In the genomic region with DNA sequence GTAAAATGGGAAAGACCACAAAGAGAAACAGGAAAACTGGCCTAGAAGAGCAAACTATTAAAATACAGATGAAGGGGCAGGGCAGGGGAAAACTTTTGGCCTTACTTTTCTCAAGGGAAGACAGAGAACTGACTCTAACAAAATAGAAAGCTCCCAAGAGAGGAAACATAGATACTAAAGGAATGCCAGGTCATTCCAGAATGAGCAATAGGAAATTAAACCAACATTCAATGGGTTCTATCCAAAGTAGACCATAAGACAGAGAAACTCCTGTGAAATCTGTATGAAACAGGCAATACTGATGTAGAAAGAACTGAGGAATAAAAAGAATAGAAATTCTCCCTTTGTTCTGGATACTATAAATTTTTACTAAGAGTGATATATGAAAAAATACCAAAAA, we compare ENCODE assay signal across 21 cellular contexts.
A peak's percentile ranks its signal among the peaks of the same experiment; 100 is the strongest.
DNase-seq lines count a peak whose midpoint lies in the region; ATAC-seq, FAIRE-seq and TF ChIP-seq lines count a peak whose summit lies in the region.
"Had no signal": no experiment of that assay in that cellular context is flagged by ENCODE, and none has a peak within 500 bp of the region (broad histone marks: within the 10 kb centered on the region; RNA-seq: fewer than 3 reads in every experiment).

No MANE protein-coding gene starts in this region.

- no peaks in the 10 kb centered on the region for H3K9me3 Mint-ChIP-seq in GM23338
- H3K9me3 Mint-ChIP-seq in stimulated activated naive CD8-positive, alpha-beta T cell treated with anti-CD3 and anti-CD28 coated beads, Interleukin-15, amount 100 ng/mL, for 72 hours = no peaks in the 10 kb centered on the region
- H3K9me3 Mint-ChIP-seq: CD4-positive, alpha-beta T cell; IgD-negative memory B cell had no signal

- no peaks in the 10 kb centered on the region for H3K36me3 Mint-ChIP-seq in GM23338 (ENCODE audit: low read depth)
- H3K36me3 Mint-ChIP-seq: IgD-negative memory B cell had no signal

- no peaks in the 10 kb centered on the region for H3K4me1 ChIP-seq in GM23338 (ENCODE audit: insufficient read depth)
- H3K4me1 ChIP-seq: A549 had no signal

- H3K27ac ChIP-seq in GM23338 (ENCODE audit: low read depth) = no peak overlapping the region
- H3K27ac ChIP-seq: A549 had no signal

- H3K4me2 ChIP-seq in GM23338 = no peak overlapping the region
- H3K4me2 ChIP-seq: A549 had no signal

- peak; percentile 6 for DNase-seq in AG08395 (ENCODE audit: low spot score)
- DNase-seq in GM23338 (ENCODE audit: low spot score) = no peak
- DNase-seq in bronchial epithelial cell (ENCODE audit: low read depth) = peak; percentile 31
- DNase-seq in fibroblast of mammary gland (ENCODE audit: low read depth) = peak; percentile 53
- DNase-seq in activated gamma-delta T cell (lab: John Stamatoyannopoulos, UW) = no peak
- no peak for DNase-seq in stimulated activated naive CD8-positive, alpha-beta T cell treated with anti-CD3 and anti-CD28 coated beads, Interleukin-15, amount 100 ng/mL, for 72 hours
- no peak for DNase-seq in HPDE6-E6E7 (ENCODE audit: extremely low spot score)
- DNase-seq in NCI-H187 (lab: John Stamatoyannopoulos, UW) = no peak
- DNase-seq: Calu3; CD4-positive, alpha-beta T cell; DMS79; MV-4-11; NCI-H1417 treated with DMSO at 0.1 percent for 48 hours; NCI-H2081; NCI-H524; SIG-M5 had no signal

- TF ChIP-seq CTCF in GM23338 (conservative IDR thresholded peaks at IDR 0.05; ENCODE audit: low read depth in 2 of 2) (no peak), bronchial epithelial cell (IDR thresholded peaks at IDR 0.05; ENCODE audit: insufficient read depth, low read length, severe bottlenecking) (no peak), fibroblast of mammary gland (conservative IDR thresholded peaks at IDR 0.05; ENCODE audit: control insufficient read depth, insufficient read depth, low read depth, low read length) (no peak)

- no peaks in the 10 kb centered on the region for H4K20me1 ChIP-seq in GM23338 (replicated peaks; ENCODE audit: insufficient read depth)

- no peak for ATAC-seq in GM23338
- no peak for ATAC-seq in stimulated activated naive CD8-positive, alpha-beta T cell treated with anti-CD3 and anti-CD28 coated beads, Interleukin-15, amount 100 ng/mL, for 72 hours
- ATAC-seq: A549 had no signal

- H3F3A ChIP-seq in GM23338 (replicated peaks; ENCODE audit: low read depth) = no peaks in the 10 kb centered on the region

- H3K36me3 ChIP-seq in GM23338 (ENCODE audit: insufficient read depth) = no peaks in the 10 kb centered on the region
- no peaks in the 10 kb centered on the region for H3K36me3 ChIP-seq in bronchial epithelial cell (ENCODE audit: control insufficient read depth, insufficient read depth, low read length)

- H3K27ac Mint-ChIP-seq in GM23338 = peak overlapping the region; percentile 24; the same call in 1 of the 2 replicates
- H3K27ac Mint-ChIP-seq in stimulated activated naive CD8-positive, alpha-beta T cell treated with anti-CD3 and anti-CD28 coated beads, Interleukin-15, amount 100 ng/mL, for 72 hours = no peak overlapping the region
- H3K27ac Mint-ChIP-seq: B cell; CD4-positive, alpha-beta T cell; IgD-negative memory B cell had no signal

- FAIRE-seq in bronchial epithelial cell (lab: Jason Lieb, UNC) = no peak
- FAIRE-seq: A549, GM12892, GM19239 had no signal

- no peaks in the 10 kb centered on the region for H3K27me3 Mint-ChIP-seq in GM23338 (ENCODE audit: insufficient read depth, low read depth, poor library complexity)
- H3K27me3 Mint-ChIP-seq in stimulated activated naive CD8-positive, alpha-beta T cell treated with anti-CD3 and anti-CD28 coated beads, Interleukin-15, amount 100 ng/mL, for 72 hours = no peaks in the 10 kb centered on the region

- no peaks in the 10 kb centered on the region for H3K79me2 ChIP-seq in GM23338 (replicated peaks; ENCODE audit: insufficient read depth)

- no peak overlapping the region for H3K4me3 Mint-ChIP-seq in GM23338
- no peak overlapping the region for H3K4me3 Mint-ChIP-seq in stimulated activated naive CD8-positive, alpha-beta T cell treated with anti-CD3 and anti-CD28 coated beads, Interleukin-15, amount 100 ng/mL, for 72 hours
- H3K4me3 Mint-ChIP-seq: B cell; CD4-positive, alpha-beta T cell had no signal

- peaks cover 7% of the 10 kb centered on the region for H3K4me1 Mint-ChIP-seq in GM23338
- H3K4me1 Mint-ChIP-seq in stimulated activated naive CD8-positive, alpha-beta T cell treated with anti-CD3 and anti-CD28 coated beads, Interleukin-15, amount 100 ng/mL, for 72 hours = no peaks in the 10 kb centered on the region
- H3K4me1 Mint-ChIP-seq: B cell, IgD-negative memory B cell had no signal

- no peaks in the 10 kb centered on the region for H3K9me2 ChIP-seq in GM23338 (ENCODE audit: insufficient read depth)

- H3K27me3 ChIP-seq in GM23338 (ENCODE audit: insufficient read depth) = no peaks in the 10 kb centered on the region
- no peaks in the 10 kb centered on the region for H3K27me3 ChIP-seq in bronchial epithelial cell (ENCODE audit: control insufficient read depth, insufficient read depth, low read length)

- H2AFZ ChIP-seq in GM23338 = no peak overlapping the region

- no peak overlapping the region for H3K4me3 ChIP-seq in GM23338
- H3K4me3 ChIP-seq in bronchial epithelial cell (ENCODE audit: low read depth, low read length) = no peak overlapping the region
- no peak overlapping the region for H3K4me3 ChIP-seq in fibroblast of mammary gland (ENCODE audit: control insufficient read depth, low read depth, low read length)
- H3K4me3 ChIP-seq: A549 had no signal

TF ChIP-seq in GM23338, 12 proteins besides CTCF, POLR2A, EP300 and RAD21:
- TF ChIP-seq ZNF331 (CRISPR knock-in tag; IDR thresholded peaks at IDR 0.05; ENCODE audit: low read depth) = no peak
- no peak for TF ChIP-seq ZNF114 (CRISPR knock-in tag; IDR thresholded peaks at IDR 0.05)
- no peak for TF ChIP-seq STAT1 (IDR thresholded peaks at IDR 0.05; ENCODE audit: unreplicated experiment)
- no peak for TF ChIP-seq CREB1 (CRISPR knock-in tag; IDR thresholded peaks at IDR 0.05; ENCODE audit: low read depth)
- TF ChIP-seq, protein P1, sequence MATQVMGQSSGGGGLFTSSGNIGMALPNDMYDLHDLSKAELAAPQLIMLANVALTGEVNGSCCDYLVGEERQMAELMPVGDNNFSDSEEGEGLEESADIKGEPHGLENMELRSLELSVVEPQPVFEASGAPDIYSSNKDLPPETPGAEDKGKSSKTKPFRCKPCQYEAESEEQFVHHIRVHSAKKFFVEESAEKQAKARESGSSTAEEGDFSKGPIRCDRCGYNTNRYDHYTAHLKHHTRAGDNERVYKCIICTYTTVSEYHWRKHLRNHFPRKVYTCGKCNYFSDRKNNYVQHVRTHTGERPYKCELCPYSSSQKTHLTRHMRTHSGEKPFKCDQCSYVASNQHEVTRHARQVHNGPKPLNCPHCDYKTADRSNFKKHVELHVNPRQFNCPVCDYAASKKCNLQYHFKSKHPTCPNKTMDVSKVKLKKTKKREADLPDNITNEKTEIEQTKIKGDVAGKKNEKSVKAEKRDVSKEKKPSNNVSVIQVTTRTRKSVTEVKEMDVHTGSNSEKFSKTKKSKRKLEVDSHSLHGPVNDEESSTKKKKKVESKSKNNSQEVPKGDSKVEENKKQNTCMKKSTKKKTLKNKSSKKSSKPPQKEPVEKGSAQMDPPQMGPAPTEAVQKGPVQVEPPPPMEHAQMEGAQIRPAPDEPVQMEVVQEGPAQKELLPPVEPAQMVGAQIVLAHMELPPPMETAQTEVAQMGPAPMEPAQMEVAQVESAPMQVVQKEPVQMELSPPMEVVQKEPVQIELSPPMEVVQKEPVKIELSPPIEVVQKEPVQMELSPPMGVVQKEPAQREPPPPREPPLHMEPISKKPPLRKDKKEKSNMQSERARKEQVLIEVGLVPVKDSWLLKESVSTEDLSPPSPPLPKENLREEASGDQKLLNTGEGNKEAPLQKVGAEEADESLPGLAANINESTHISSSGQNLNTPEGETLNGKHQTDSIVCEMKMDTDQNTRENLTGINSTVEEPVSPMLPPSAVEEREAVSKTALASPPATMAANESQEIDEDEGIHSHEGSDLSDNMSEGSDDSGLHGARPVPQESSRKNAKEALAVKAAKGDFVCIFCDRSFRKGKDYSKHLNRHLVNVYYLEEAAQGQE (IDR thresholded peaks at IDR 0.05; ENCODE audit: unreplicated experiment) = no peak
- TF ChIP-seq EZH2 (IDR thresholded peaks at IDR 0.05; ENCODE audit: low read depth, unreplicated experiment) = no peak

Comparison
In these comparisons a context has a peak if more than half of its experiments do, and no peak if none do; other contexts are left out.
1. DNase-seq: peak in AG08395 (single experiment), bronchial epithelial cell (single experiment) and fibroblast of mammary gland (single experiment); none in GM23338 (single experiment), activated gamma-delta T cell (single experiment), stimulated activated naive CD8-positive, alpha-beta T cell treated with anti-CD3 and anti-CD28 coated beads, Interleukin-15, amount 100 ng/mL, for 72 hours (0 of 2), HPDE6-E6E7 (single experiment) and NCI-H187 (0 of 2).